1 cellular context compared by ENCODE assay signal in the genomic region with DNA sequence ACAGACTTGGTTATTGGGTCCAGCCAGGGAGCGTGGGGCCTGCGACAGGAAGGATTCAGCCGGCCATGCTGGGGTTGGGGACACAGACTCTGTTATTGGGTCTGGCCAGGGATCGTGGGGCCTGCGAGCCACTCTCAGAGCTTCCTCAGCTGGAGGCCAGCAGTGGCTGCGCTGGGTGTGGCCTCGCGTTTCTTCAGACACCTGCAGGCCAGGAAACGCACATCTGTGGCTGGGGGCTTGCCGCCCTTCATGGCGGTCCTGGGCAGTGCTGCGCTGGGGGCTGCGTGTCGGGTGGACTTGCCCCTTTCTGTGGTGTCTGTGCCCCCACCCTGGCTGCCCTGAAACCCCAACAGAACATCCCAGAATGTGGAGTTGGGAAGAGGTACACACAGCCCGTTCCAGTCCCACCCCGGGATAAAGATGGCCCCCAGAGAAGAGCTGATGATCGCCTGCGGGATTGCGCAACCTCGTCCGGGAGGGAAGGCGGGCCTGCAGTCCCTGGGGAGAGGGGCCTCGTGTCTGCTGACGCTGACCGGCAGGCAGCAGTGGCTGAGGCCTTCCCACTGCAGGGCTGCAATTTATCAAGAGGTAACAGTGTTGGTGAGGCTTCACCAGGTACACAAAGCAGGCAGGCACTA.
TF ChIP-seq lines count a peak whose summit lies in the region.

No MANE protein-coding gene starts in this region.

TF ChIP-seq in HEK293, 187 proteins besides CTCF, POLR2A, EP300 and RAD21 (continued from another document and continues in another):
- TF ChIP-seq, protein P1, sequence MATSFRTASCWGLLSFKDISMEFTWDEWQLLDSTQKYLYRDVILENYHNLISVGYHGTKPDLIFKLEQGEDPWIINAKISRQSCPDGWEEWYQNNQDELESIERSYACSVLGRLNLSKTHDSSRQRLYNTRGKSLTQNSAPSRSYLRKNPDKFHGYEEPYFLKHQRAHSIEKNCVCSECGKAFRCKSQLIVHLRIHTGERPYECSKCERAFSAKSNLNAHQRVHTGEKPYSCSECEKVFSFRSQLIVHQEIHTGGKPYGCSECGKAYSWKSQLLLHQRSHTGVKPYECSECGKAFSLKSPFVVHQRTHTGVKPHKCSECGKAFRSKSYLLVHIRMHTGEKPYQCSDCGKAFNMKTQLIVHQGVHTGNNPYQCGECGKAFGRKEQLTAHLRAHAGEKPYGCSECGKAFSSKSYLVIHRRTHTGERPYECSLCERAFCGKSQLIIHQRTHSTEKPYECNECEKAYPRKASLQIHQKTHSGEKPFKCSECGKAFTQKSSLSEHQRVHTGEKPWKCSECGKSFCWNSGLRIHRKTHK (tag by site-specific recombination; IDR thresholded peaks at IDR 0.05): no peak
- TF ChIP-seq, protein P2, sequence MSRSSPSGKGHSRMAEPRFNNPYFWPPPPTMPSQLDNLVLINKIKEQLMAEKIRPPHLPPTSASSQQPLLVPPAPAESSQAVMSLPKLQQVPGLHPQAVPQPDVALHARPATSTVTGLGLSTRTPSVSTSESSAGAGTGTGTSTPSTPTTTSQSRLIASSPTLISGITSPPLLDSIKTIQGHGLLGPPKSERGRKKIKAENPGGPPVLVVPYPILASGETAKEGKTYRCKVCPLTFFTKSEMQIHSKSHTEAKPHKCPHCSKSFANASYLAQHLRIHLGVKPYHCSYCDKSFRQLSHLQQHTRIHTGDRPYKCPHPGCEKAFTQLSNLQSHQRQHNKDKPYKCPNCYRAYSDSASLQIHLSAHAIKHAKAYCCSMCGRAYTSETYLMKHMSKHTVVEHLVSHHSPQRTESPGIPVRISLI (tag by site-specific recombination; IDR thresholded peaks at IDR 0.05): no peak
- TF ChIP-seq ZNF48 (tag by site-specific recombination; IDR thresholded peaks at IDR 0.05) (no peak), ZNF423 (tag by site-specific recombination; IDR thresholded peaks at IDR 0.05) (no peak), WT1 (tag by site-specific recombination; IDR thresholded peaks at IDR 0.05) (0 out of 2 replicates have a peak, but pooled peaks have one; percentile 33), SP2 (tag by site-specific recombination; IDR thresholded peaks at IDR 0.05) (peak; percentile 19; the same call in 1 of the 2 replicates), ZNF654 (tag by site-specific recombination; IDR thresholded peaks at IDR 0.05; ENCODE audit: low read depth) (no peak), ZNF341 (tag by site-specific recombination; IDR thresholded peaks at IDR 0.05; ENCODE audit: low read depth) (no peak), SP7 (tag by site-specific recombination; IDR thresholded peaks at IDR 0.05) (peak; percentile 37; the same call in 1 of the 2 replicates), ZNF791 (tag by site-specific recombination; IDR thresholded peaks at IDR 0.05) (no peak), ZNF184 (tag by site-specific recombination; IDR thresholded peaks at IDR 0.05) (no peak), KLF16 (tag by site-specific recombination; IDR thresholded peaks at IDR 0.05) (no peak), ZNF629 (tag by site-specific recombination; IDR thresholded peaks at IDR 0.05) (0 out of 2 replicates have a peak, but pooled peaks have one; percentile 32), ZEB2 (tag by site-specific recombination; IDR thresholded peaks at IDR 0.05) (0 out of 2 replicates have a peak, but pooled peaks have one; percentile 30), ZNF600 (tag by site-specific recombination; IDR thresholded peaks at IDR 0.05) (peak; percentile 1; the same call in 1 of the 2 replicates), ZXDB (tag by site-specific recombination; IDR thresholded peaks at IDR 0.05) (no peak), ZNF777 (tag by site-specific recombination; IDR thresholded peaks at IDR 0.05; ENCODE audit: borderline replicate concordance) (no peak), ZSCAN30 (tag by site-specific recombination; IDR thresholded peaks at IDR 0.05) (no peak), ZNF211 (tag by site-specific recombination; IDR thresholded peaks at IDR 0.05; ENCODE audit: low read depth) (no peak), ZNF571 (tag by site-specific recombination; IDR thresholded peaks at IDR 0.05) (no peak), BCL11B (tag by site-specific recombination; IDR thresholded peaks at IDR 0.05; ENCODE audit: low read depth) (no peak), MEIS1 (CRISPR knock-in tag; IDR thresholded peaks at IDR 0.05; ENCODE audit: borderline replicate concordance) (no peak), ZNF596 (tag by site-specific recombination; IDR thresholded peaks at IDR 0.05) (no peak), ZNF585B (tag by site-specific recombination; IDR thresholded peaks at IDR 0.05) (no peak), SP3 (tag by site-specific recombination; IDR thresholded peaks at IDR 0.05) (no peak)
- TF ChIP-seq, protein P3, sequence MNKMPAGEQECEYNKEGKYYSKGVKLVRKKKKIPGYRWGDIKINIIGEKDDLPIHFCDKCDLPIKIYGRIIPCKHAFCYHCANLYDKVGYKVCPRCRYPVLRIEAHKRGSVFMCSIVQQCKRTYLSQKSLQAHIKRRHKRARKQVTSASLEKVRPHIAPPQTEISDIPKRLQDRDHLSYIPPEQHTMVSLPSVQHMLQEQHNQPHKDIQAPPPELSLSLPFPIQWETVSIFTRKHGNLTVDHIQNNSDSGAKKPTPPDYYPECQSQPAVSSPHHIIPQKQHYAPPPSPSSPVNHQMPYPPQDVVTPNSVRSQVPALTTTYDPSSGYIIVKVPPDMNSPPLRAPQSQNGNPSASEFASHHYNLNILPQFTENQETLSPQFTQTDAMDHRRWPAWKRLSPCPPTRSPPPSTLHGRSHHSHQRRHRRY (tag by site-specific recombination; IDR thresholded peaks at IDR 0.05): no peak
- TF ChIP-seq, protein P4, sequence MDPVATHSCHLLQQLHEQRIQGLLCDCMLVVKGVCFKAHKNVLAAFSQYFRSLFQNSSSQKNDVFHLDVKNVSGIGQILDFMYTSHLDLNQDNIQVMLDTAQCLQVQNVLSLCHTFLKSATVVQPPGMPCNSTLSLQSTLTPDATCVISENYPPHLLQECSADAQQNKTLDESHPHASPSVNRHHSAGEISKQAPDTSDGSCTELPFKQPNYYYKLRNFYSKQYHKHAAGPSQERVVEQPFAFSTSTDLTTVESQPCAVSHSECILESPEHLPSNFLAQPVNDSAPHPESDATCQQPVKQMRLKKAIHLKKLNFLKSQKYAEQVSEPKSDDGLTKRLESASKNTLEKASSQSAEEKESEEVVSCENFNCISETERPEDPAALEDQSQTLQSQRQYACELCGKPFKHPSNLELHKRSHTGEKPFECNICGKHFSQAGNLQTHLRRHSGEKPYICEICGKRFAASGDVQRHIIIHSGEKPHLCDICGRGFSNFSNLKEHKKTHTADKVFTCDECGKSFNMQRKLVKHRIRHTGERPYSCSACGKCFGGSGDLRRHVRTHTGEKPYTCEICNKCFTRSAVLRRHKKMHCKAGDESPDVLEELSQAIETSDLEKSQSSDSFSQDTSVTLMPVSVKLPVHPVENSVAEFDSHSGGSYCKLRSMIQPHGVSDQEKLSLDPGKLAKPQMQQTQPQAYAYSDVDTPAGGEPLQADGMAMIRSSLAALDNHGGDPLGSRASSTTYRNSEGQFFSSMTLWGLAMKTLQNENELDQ (tag by site-specific recombination; IDR thresholded peaks at IDR 0.05; ENCODE audit: low read depth): no peak
- TF ChIP-seq, protein P5, sequence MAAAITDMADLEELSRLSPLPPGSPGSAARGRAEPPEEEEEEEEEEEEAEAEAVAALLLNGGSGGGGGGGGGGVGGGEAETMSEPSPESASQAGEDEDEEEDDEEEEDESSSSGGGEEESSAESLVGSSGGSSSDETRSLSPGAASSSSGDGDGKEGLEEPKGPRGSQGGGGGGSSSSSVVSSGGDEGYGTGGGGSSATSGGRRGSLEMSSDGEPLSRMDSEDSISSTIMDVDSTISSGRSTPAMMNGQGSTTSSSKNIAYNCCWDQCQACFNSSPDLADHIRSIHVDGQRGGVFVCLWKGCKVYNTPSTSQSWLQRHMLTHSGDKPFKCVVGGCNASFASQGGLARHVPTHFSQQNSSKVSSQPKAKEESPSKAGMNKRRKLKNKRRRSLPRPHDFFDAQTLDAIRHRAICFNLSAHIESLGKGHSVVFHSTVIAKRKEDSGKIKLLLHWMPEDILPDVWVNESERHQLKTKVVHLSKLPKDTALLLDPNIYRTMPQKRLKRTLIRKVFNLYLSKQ (tag by site-specific recombination; IDR thresholded peaks at IDR 0.05; ENCODE audit: borderline replicate concordance): no peak
- TF ChIP-seq, protein P6, sequence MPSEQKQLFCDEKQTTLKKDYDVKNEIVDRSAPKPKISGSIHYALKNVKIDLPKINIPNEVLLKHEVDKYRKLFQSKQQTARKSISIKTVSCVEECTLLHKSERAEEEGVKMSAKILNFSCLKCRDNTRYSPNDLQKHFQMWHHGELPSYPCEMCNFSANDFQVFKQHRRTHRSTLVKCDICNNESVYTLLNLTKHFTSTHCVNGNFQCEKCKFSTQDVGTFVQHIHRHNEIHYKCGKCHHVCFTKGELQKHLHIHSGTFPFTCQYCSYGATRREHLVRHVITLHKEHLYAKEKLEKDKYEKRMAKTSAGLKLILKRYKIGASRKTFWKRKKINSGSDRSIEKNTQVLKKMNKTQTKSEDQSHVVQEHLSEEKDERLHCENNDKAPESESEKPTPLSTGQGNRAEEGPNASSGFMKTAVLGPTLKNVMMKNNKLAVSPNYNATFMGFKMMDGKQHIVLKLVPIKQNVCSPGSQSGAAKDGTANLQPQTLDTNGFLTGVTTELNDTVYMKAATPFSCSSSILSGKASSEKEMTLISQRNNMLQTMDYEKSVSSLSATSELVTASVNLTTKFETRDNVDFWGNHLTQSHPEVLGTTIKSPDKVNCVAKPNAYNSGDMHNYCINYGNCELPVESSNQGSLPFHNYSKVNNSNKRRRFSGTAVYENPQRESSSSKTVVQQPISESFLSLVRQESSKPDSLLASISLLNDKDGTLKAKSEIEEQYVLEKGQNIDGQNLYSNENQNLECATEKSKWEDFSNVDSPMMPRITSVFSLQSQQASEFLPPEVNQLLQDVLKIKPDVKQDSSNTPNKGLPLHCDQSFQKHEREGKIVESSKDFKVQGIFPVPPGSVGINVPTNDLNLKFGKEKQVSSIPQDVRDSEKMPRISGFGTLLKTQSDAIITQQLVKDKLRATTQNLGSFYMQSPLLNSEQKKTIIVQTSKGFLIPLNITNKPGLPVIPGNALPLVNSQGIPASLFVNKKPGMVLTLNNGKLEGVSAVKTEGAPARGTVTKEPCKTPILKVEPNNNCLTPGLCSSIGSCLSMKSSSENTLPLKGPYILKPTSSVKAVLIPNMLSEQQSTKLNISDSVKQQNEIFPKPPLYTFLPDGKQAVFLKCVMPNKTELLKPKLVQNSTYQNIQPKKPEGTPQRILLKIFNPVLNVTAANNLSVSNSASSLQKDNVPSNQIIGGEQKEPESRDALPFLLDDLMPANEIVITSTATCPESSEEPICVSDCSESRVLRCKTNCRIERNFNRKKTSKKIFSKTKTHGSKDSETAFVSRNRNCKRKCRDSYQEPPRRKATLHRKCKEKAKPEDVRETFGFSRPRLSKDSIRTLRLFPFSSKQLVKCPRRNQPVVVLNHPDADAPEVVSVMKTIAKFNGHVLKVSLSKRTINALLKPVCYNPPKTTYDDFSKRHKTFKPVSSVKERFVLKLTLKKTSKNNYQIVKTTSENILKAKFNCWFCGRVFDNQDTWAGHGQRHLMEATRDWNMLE (tag by site-specific recombination; conservative IDR thresholded peaks at IDR 0.05; ENCODE audit: low read depth): no peak
- TF ChIP-seq, protein P7, sequence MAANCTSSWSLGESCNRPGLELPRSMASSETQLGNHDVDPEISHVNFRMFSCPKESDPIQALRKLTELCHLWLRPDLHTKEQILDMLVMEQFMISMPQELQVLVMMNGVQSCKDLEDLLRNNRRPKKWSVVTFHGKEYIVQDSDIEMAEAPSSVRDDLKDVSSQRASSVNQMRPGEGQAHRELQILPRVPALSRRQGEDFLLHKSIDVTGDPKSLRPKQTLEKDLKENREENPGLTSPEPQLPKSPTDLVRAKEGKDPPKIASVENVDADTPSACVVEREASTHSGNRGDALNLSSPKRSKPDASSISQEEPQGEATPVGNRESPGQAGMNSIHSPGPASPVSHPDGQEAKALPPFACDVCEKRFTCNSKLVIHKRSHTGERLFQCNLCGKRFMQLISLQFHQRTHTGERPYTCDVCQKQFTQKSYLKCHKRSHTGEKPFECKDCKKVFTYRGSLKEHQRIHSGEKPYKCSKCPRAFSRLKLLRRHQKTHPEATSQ (tag by site-specific recombination; IDR thresholded peaks at IDR 0.05): no peak
- TF ChIP-seq, protein P8, sequence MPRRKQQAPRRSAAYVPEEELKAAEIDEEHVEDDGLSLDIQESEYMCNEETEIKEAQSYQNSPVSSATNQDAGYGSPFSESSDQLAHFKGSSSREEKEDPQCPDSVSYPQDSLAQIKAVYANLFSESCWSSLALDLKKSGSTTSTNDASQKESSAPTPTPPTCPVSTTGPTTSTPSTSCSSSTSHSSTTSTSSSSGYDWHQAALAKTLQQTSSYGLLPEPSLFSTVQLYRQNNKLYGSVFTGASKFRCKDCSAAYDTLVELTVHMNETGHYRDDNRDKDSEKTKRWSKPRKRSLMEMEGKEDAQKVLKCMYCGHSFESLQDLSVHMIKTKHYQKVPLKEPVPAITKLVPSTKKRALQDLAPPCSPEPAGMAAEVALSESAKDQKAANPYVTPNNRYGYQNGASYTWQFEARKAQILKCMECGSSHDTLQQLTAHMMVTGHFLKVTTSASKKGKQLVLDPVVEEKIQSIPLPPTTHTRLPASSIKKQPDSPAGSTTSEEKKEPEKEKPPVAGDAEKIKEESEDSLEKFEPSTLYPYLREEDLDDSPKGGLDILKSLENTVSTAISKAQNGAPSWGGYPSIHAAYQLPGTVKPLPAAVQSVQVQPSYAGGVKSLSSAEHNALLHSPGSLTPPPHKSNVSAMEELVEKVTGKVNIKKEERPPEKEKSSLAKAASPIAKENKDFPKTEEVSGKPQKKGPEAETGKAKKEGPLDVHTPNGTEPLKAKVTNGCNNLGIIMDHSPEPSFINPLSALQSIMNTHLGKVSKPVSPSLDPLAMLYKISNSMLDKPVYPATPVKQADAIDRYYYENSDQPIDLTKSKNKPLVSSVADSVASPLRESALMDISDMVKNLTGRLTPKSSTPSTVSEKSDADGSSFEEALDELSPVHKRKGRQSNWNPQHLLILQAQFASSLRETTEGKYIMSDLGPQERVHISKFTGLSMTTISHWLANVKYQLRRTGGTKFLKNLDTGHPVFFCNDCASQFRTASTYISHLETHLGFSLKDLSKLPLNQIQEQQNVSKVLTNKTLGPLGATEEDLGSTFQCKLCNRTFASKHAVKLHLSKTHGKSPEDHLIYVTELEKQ (tag by site-specific recombination; IDR thresholded peaks at IDR 0.05; ENCODE audit: borderline replicate concordance): no peak
- TF ChIP-seq, protein P9, sequence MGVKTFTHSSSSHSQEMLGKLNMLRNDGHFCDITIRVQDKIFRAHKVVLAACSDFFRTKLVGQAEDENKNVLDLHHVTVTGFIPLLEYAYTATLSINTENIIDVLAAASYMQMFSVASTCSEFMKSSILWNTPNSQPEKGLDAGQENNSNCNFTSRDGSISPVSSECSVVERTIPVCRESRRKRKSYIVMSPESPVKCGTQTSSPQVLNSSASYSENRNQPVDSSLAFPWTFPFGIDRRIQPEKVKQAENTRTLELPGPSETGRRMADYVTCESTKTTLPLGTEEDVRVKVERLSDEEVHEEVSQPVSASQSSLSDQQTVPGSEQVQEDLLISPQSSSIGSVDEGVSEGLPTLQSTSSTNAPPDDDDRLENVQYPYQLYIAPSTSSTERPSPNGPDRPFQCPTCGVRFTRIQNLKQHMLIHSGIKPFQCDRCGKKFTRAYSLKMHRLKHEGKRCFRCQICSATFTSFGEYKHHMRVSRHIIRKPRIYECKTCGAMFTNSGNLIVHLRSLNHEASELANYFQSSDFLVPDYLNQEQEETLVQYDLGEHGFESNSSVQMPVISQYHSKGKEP (tag by site-specific recombination; IDR thresholded peaks at IDR 0.05): 0 out of 2 replicates have a peak, but pooled peaks have one; percentile 39
